29 cellular contexts compared by ENCODE assay signal in the genomic region with DNA sequence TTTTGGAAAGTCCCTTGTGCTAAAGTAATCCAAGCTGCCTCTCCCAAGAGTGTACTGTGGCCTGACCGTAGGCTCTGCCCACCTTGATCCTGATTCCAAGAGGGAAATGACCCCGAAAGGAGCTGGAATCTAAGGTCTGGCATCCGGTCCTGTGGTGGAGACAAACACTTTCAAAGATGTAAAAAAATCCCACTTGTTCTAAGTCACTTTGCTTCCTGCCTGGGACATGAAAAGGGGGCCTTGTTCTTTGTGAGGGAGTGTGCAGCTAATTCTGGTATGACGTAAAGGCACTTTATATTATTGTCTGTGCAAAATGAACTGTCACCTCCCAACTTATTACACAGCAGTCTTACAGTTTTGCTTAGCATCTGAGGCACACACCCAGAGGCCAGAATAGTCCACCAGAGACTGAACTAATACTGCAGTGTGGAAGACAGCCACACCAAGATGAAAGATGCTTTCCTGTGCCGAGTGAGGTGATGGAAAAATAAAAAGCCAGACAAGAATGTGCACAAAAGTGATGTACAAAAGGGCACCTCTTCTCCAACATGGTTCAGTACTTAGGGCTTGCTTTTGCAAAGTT.
"Had no signal": no experiment of that assay in that cellular context is flagged by ENCODE, and none has a peak within 500 bp of the region (broad histone marks: within the 10 kb centered on the region; RNA-seq: fewer than 3 reads in every experiment).

No MANE protein-coding gene starts in this region.

- H3K4me3 ChIP-seq: breast epithelium, Peyer's patch, SJCRH30 had no signal

- H3K9me3 Mint-ChIP-seq: activated naive CD4-positive, alpha-beta T cell treated with anti-CD3 and anti-CD28 coated beads, Interleukin-2, amount 50 U/mL, for 24 hours; activated T-cell treated with anti-CD3 and anti-CD28 coated beads, Interleukin-2, amount 50 U/mL, for 24 hours; activated T-helper 1 cell treated with anti-CD3 and anti-CD28 coated beads, Interleukin-12 subunit alpha, Interleukin-12 subunit beta, Interleukin-2, Interleukin-4 antibody, amounts not matched to agents 30 ng/mL and 10 ng/mL and 1 ng/mL, durations not matched to agents 14 hours and 24 hours and 36 hours; WTC11 had no signal

- H3K27ac ChIP-seq: breast epithelium, Peyer's patch, RWPE1, SJCRH30 had no signal

- H3K9me3 ChIP-seq: breast epithelium, Peyer's patch, SJCRH30 had no signal

- H3K27me3 ChIP-seq: breast epithelium, Peyer's patch, SJCRH30 had no signal

- H3K36me3 ChIP-seq: breast epithelium, Peyer's patch, SJCRH30 had no signal

- H3K4me1 ChIP-seq: breast epithelium, Peyer's patch had no signal

- H3K27ac Mint-ChIP-seq: activated CD8-positive, alpha-beta memory T cell treated with anti-CD3 and anti-CD28 coated beads, Interleukin-2, amount 10 ng/mL, durations not matched to agents 7 days and 5 days; activated naive CD4-positive, alpha-beta T cell treated with anti-CD3 and anti-CD28 coated beads, Interleukin-2, amount 50 U/mL, for 24 hours; activated T-cell treated with anti-CD3 and anti-CD28 coated beads, Interleukin-2, amount 50 U/mL, for 24 hours; activated T-helper 1 cell treated with anti-CD3 and anti-CD28 coated beads, Interleukin-12 subunit alpha, Interleukin-12 subunit beta, Interleukin-2, Interleukin-4 antibody, amounts not matched to agents 30 ng/mL and 10 ng/mL and 1 ng/mL, durations not matched to agents 14 hours and 24 hours and 36 hours; T-helper 17 cell; WTC11 had no signal

- H3K4me3 Mint-ChIP-seq: activated CD8-positive, alpha-beta memory T cell treated with anti-CD3 and anti-CD28 coated beads, Interleukin-2, amount 10 ng/mL, durations not matched to agents 7 days and 5 days; activated naive CD4-positive, alpha-beta T cell treated with anti-CD3 and anti-CD28 coated beads, Interleukin-2, amount 50 U/mL, for 24 hours; activated T-cell treated with anti-CD3 and anti-CD28 coated beads, Interleukin-2, amount 50 U/mL, for 24 hours; activated T-helper 1 cell treated with anti-CD3 and anti-CD28 coated beads, Interleukin-12 subunit alpha, Interleukin-12 subunit beta, Interleukin-2, Interleukin-4 antibody, amounts not matched to agents 30 ng/mL and 10 ng/mL and 1 ng/mL, durations not matched to agents 14 hours and 24 hours and 36 hours; T-helper 17 cell; WTC11 had no signal

- DNase-seq: activated CD4-positive, alpha-beta T cell treated with anti-CD3 and anti-CD28 coated beads for 48 hours; activated CD4-positive, alpha-beta T cell treated with anti-CD3 and anti-CD28 coated beads, Interleukin-2, amount 50 U/mL, for 4 hours; activated CD4-positive, CD25-positive, alpha-beta regulatory T cell treated with anti-CD3 and anti-CD28 coated beads, Interleukin-2, amount 50 U/mL, for 72 hours; activated CD8-positive, alpha-beta memory T cell treated with anti-CD3 and anti-CD28 coated beads, Interleukin-2, amount 10 ng/mL, durations not matched to agents 7 days and 5 days; activated effector memory CD4-positive, alpha-beta T cell treated with Interleukin-2 at 50 U/mL for 16 hours; activated naive CD4-positive, alpha-beta T cell; activated T-cell treated with anti-CD3 and anti-CD28 coated beads, Interleukin-2, amount 50 U/mL, for 24 hours; aorta; caudate nucleus; KBM-7; NCI-H1092 treated with DMSO at 0.1 percent for 48 hours; NCI-H1417 treated with DMSO at 0.1 percent for 48 hours; NCI-H1694 treated with DMSO at 0.1 percent for 48 hours; NCI-H2029 treated with DMSO at 0.1 percent for 48 hours; NCI-H345; NCI-H510A treated with DMSO at 0.1 percent for 48 hours; NCI-H69; NK-92 treated with Interleukin-12 subunit alpha and Interleukin-12 subunit beta, amount 100 ng/mL, for 24 hours; OCI-M1; Peyer's patch; Right ventricle myocardium superior; SJCRH30; T-helper 17 cell; T-helper 9 cell had no signal

- H3K36me3 Mint-ChIP-seq: activated CD8-positive, alpha-beta memory T cell treated with anti-CD3 and anti-CD28 coated beads, Interleukin-2, amount 10 ng/mL, durations not matched to agents 7 days and 5 days; activated naive CD4-positive, alpha-beta T cell treated with anti-CD3 and anti-CD28 coated beads, Interleukin-2, amount 50 U/mL, for 24 hours; WTC11 had no signal

- ATAC-seq: activated CD8-positive, alpha-beta memory T cell treated with anti-CD3 and anti-CD28 coated beads, Interleukin-2, amount 10 ng/mL, durations not matched to agents 7 days and 5 days; T-helper 17 cell; WTC11 had no signal

- H3K27me3 Mint-ChIP-seq: activated naive CD4-positive, alpha-beta T cell treated with anti-CD3 and anti-CD28 coated beads, Interleukin-2, amount 50 U/mL, for 24 hours had no signal
